Comparison of ENCODE assay signal across 8 cellular contexts in genomic region chr12:120581998-120582397, GRCh38. TPM values are rescaled to one million over a fixed set of nuclear protein-coding genes. Genes with fewer than 3 reads are reported as not detected.
DNase-seq lines count a peak whose midpoint lies in the region; ATAC-seq, FAIRE-seq and TF ChIP-seq lines count a peak whose summit lies in the region.

No MANE protein-coding gene starts in this region.

- no peak for ATAC-seq in gastrocnemius medialis
- ATAC-seq in HG02623 (IDR thresholded peaks at IDR 0.05; ENCODE audit: unreplicated experiment): no peak
- ATAC-seq in HG02798 (IDR thresholded peaks at IDR 0.05; ENCODE audit: poor library complexity, unreplicated experiment): no peak
- ATAC-seq in sciatic nerve: no peak

- TF ChIP-seq CTCF in esophagus squamous epithelium (IDR thresholded peaks at IDR 0.05) (no peak), gastrocnemius medialis (IDR thresholded peaks at IDR 0.05 in 4 of 5, conservative IDR thresholded peaks at IDR 0.05 in 1 of 5) (no peak)

- intact Hi-C loops in esophagus squamous epithelium (cut with DNase I): loop anchor here (10.0 kb wide), 1 partner anchor 393 kb away; the partner anchor contains the start of gene HNF1A
- intact Hi-C loops in gastrocnemius medialis (cut with DNase I; ENCODE audit: low total_unique reads): loop anchor here (1.0 to 10.0 kb wide), 8 partner anchors 45 to 515 kb away; partner anchors contain the start of genes C12orf43, DYNLL1 and SPPL3
- intact Hi-C loops in sciatic nerve (cut with DNase I): loop anchor here (10.0 kb wide), 1 partner anchor 63 kb away; the partner anchor contains the start of gene CABP1

- H3K36me3 ChIP-seq in SJSA1 (peaks cover 31% of the 10 kb centered on the region), esophagus squamous epithelium (peaks cover 4 to 31% (median 19%) of the 10 kb centered on the region in 3 donors), gastrocnemius medialis (peaks cover 0 to 29% of the 10 kb centered on the region in 2 donors)

- no peak overlapping the region for H3K27ac ChIP-seq in SJSA1
- H3K27ac ChIP-seq in esophagus squamous epithelium: peak overlapping the region in 3 of 4 donors; percentile 71 to 87 (median 79)
- peak overlapping the region in 3 of 4 donors; percentile 68 to 86 (median 83) for H3K27ac ChIP-seq in gastrocnemius medialis

- H3K4me3 ChIP-seq in SJSA1 (peak overlapping the region; percentile 73), esophagus squamous epithelium (peak overlapping the region; percentile 60 to 90 (median 78)), gastrocnemius medialis (peak overlapping the region; percentile 84 to 94 (median 92))

- WGBS in esophagus squamous epithelium, 2 donors: 26 to 27% methylated on average over 9 of the region's 9 CpGs

- in situ Hi-C loops in gastrocnemius medialis (cut with MboI; ENCODE audit: low sequenced_read_pairs in 4 of 4): loop anchor here (5.0 to 10.0 kb wide), 3 partner anchors 63 to 133 kb away; partner anchors contain the start of genes UNC119B (in 4 of the 4) and CABP1 (in 1 of the 4)

- no peaks in the 10 kb centered on the region for H3K9me3 ChIP-seq in SJSA1 (replicated peaks)
- H3K9me3 ChIP-seq in esophagus squamous epithelium: no peaks in the 10 kb centered on the region
- H3K9me3 ChIP-seq in gastrocnemius medialis: no peaks in the 10 kb centered on the region

- H3K4me1 ChIP-seq in SJSA1 (replicated peaks) (peaks cover 22% of the 10 kb centered on the region), esophagus squamous epithelium (peaks cover 19 to 47% (median 33%) of the 10 kb centered on the region in 3 donors), gastrocnemius medialis (peaks cover 6 to 14% of the 10 kb centered on the region in 2 donors)

- H3K27me3 ChIP-seq in SJSA1 (replicated peaks) (peaks cover 16% of the 10 kb centered on the region; the same call in 1 of the 2 replicates), esophagus squamous epithelium (peaks cover 0 to 12% (median 0%) of the 10 kb centered on the region in 4 donors), gastrocnemius medialis (no peaks in the 10 kb centered on the region)

- peak; percentile 18 for FAIRE-seq in GM19239 (lab: Jason Lieb, UNC)

- DNase-seq in GM19239 (ENCODE audit: insufficient read length, low spot score): no peak
- peak in 1 of 2 experiments; percentile 26 for DNase-seq in SJSA1 (ENCODE audit: low read depth in 1 of 2, low spot score in 2 of 2)
- DNase-seq in esophagus squamous epithelium (lab: John Stamatoyannopoulos, UW): no peak
- DNase-seq in gastrocnemius medialis: no peak
- DNase-seq in effector CD4-positive, alpha-beta T cell: no peak
- no peak for DNase-seq in sciatic nerve (ENCODE audit: low spot score)

- TF ChIP-seq POLR2A in esophagus squamous epithelium (IDR thresholded peaks at IDR 0.05): no peak
- TF ChIP-seq POLR2A in gastrocnemius medialis (IDR thresholded peaks at IDR 0.05): no peak

RNA-seq across cellular contexts. Expression of gene POP5, which starts 0.8 kb away (rescaled TPM):
- total RNA-seq in SJSA1 (2014; rRNA removed; shearing (Covaris generic)): 44.8 and 49.7 TPM in 2 replicates
- total RNA-seq in esophagus squamous epithelium (10 to 100 TPM; 15.6 to 28.1 (median 22.6) TPM), gastrocnemius medialis (10 to 100 TPM; 12.2 to 23.3 (median 15.2) TPM), sciatic nerve (19.9 TPM)

RNA-seq across cellular contexts. Expression of gene RNF10, which starts 47.8 kb away (rescaled TPM):
- 45.3 and 54.7 TPM in 2 replicates for total RNA-seq in SJSA1 (2014; rRNA removed; shearing (Covaris generic))
- 100 to 1,000 TPM in 3 of 4 donors, 10 to 100 TPM in 1; 93.9 to 163 (median 120) TPM for total RNA-seq in esophagus squamous epithelium
- 100 to 1,000 TPM; 152 to 282 (median 247) TPM for total RNA-seq in gastrocnemius medialis
- 331 TPM for total RNA-seq in sciatic nerve

RNA-seq across cellular contexts. Expression of gene COQ5, which starts 53.0 kb away (rescaled TPM):
- 42.3 and 47.8 TPM in 2 replicates for total RNA-seq in SJSA1 (2014; rRNA removed; shearing (Covaris generic))
- total RNA-seq in esophagus squamous epithelium (10 to 100 TPM; 12.2 to 27.7 (median 20.3) TPM), gastrocnemius medialis (10 to 100 TPM; 34.5 to 47.3 (median 39.2) TPM), sciatic nerve (26.4 TPM)

RNA-seq across cellular contexts. Expression of gene CABP1, which starts 58.4 kb away (rescaled TPM):
- not detected in 2 replicates for total RNA-seq in SJSA1 (2014; rRNA removed; shearing (Covaris generic))
- total RNA-seq in esophagus squamous epithelium (1 to 10 TPM in 2 of 4 donors, under 1 TPM in 2; 0.19 to 2.4 (median 1.3) TPM), gastrocnemius medialis (1 to 10 TPM in 1 of 4 donors, under 1 TPM in 2, not detected in 1; 0.52 to 1.6 (median 0.62) TPM), sciatic nerve (2.3 TPM)
